In genomic region chr2:33634261-33634910, GRCh38 we compare ENCODE assay signal across 22 cellular contexts. TPM values are rescaled to one million over a fixed set of nuclear protein-coding genes. Genes with fewer than 3 reads are reported as not detected.
A peak's percentile ranks its signal among the peaks of the same experiment; 100 is the strongest.
DNase-seq lines count a peak whose midpoint lies in the region; ATAC-seq, FAIRE-seq and TF ChIP-seq lines count a peak whose summit lies in the region.
"Had no signal": no experiment of that assay in that cellular context is flagged by ENCODE, and none has a peak within 500 bp of the region (broad histone marks: within the 10 kb centered on the region; RNA-seq: fewer than 3 reads in every experiment).

No MANE protein-coding gene starts in this region.

- peak; percentile 49 for FAIRE-seq in HTR-8/SVneo (lab: Jason Lieb, UNC)
- FAIRE-seq: A549, D721Med, HepG2 had no signal

- no peaks in the 10 kb centered on the region for H3K27me3 ChIP-seq in H7 (ENCODE audit: control insufficient read depth, insufficient read depth, low read length)
- no peaks in the 10 kb centered on the region for H3K27me3 ChIP-seq in endodermal cell (ENCODE audit: control insufficient read depth, insufficient read depth, low read length, poor library complexity, severe bottlenecking)
- H3K27me3 ChIP-seq in trophoblast cell (ENCODE audit: insufficient read depth, low read length), result no peaks in the 10 kb centered on the region
- H3K27me3 ChIP-seq: BLaER1 treated with 17β-estradiol and CSF1 and Interleukin-3, amounts not matched to agents 10 nM and 100 nM had no signal

- H2AFZ ChIP-seq in trophoblast cell (ENCODE audit: insufficient read depth, low read length, poor library complexity), result no peak overlapping the region

- H3K36me3 ChIP-seq in H7 (replicated peaks; ENCODE audit: control insufficient read depth, insufficient read depth, low read length) (no peaks in the 10 kb centered on the region), endodermal cell (ENCODE audit: control insufficient read depth, insufficient read depth, low read length) (no peaks in the 10 kb centered on the region), trophoblast cell (ENCODE audit: control insufficient read depth in 1 of 2, insufficient read depth in 2 of 2, low read length in 2 of 2) (no peaks in the 10 kb centered on the region)
- H3K36me3 ChIP-seq: BLaER1 treated with 17β-estradiol and CSF1 and Interleukin-3, amounts not matched to agents 10 nM and 100 nM had no signal

- H3K36me3 Mint-ChIP-seq in endodermal cell (ENCODE audit: low read depth), result no peaks in the 10 kb centered on the region
- H3K36me3 Mint-ChIP-seq in stimulated activated naive B cell treated with anti-CD40 and anti-IgM and Interleukin-4, amounts not matched to agents 10 μg/mL and 1 μg/mL and 100 μg/mL, for 72 hours, result peaks cover 0 to 3% of the 10 kb centered on the region in 2 donors

- H3K23ac ChIP-seq in trophoblast cell (ENCODE audit: low read length), result no peak overlapping the region

- H3K4me3 ChIP-seq in H7 (ENCODE audit: insufficient read depth, low read depth, low read length) (no peak overlapping the region), endodermal cell (ENCODE audit: low read length) (no peak overlapping the region), trophoblast cell (ENCODE audit: low read depth, low read length) (no peak overlapping the region)
- H3K4me3 ChIP-seq: A549; BLaER1 treated with 17β-estradiol and CSF1 and Interleukin-3, amounts not matched to agents 10 nM and 100 nM had no signal

- H3K27me3 Mint-ChIP-seq in endodermal cell (ENCODE audit: insufficient read depth), result no peaks in the 10 kb centered on the region
- peaks cover 0 to 7% of the 10 kb centered on the region in 2 donors for H3K27me3 Mint-ChIP-seq in stimulated activated naive B cell treated with anti-CD40 and anti-IgM and Interleukin-4, amounts not matched to agents 10 μg/mL and 1 μg/mL and 100 μg/mL, for 72 hours
- H3K27me3 Mint-ChIP-seq: CD4-positive, alpha-beta T cell had no signal

- no peak overlapping the region for H3K4me2 ChIP-seq in trophoblast cell (ENCODE audit: low read length)
- H3K4me2 ChIP-seq: A549; BLaER1 treated with 17β-estradiol and CSF1 and Interleukin-3, amounts not matched to agents 10 nM and 100 nM; SK-N-SH had no signal

- no peak overlapping the region for H2BK120ac ChIP-seq in trophoblast cell (ENCODE audit: insufficient read depth, low read length, poor library complexity)

- no peak overlapping the region for H4K12ac ChIP-seq in trophoblast cell (ENCODE audit: low read depth, low read length)

- no peak for TF ChIP-seq POLR2A in GM18505 (IDR thresholded peaks at IDR 0.05; ENCODE audit: borderline replicate concordance, extremely low read depth, insufficient read depth, insufficient read length)

- H3K9me3 Mint-ChIP-seq in endodermal cell, result no peaks in the 10 kb centered on the region
- no peaks in the 10 kb centered on the region for H3K9me3 Mint-ChIP-seq in stimulated activated naive B cell treated with anti-CD40 and anti-IgM and Interleukin-4, amounts not matched to agents 10 μg/mL and 1 μg/mL and 100 μg/mL, for 72 hours
- H3K9me3 Mint-ChIP-seq: CD4-positive, alpha-beta T cell had no signal

- H3K9ac ChIP-seq in endodermal cell (ENCODE audit: extremely low read depth, low read length, poor library complexity, severe bottlenecking), result no peak overlapping the region
- no peak overlapping the region for H3K9ac ChIP-seq in trophoblast cell (ENCODE audit: low read length)
- H3K9ac ChIP-seq: BLaER1 treated with 17β-estradiol and CSF1 and Interleukin-3, amounts not matched to agents 10 nM and 100 nM; SK-N-SH had no signal

- no peak overlapping the region for H2AK5ac ChIP-seq in trophoblast cell (ENCODE audit: low read length)

- no peak overlapping the region for H3K4ac ChIP-seq in trophoblast cell (ENCODE audit: low read depth, low read length)

- H3K27ac Mint-ChIP-seq in endodermal cell, result no peak overlapping the region
- no peak overlapping the region for H3K27ac Mint-ChIP-seq in stimulated activated naive B cell treated with anti-CD40 and anti-IgM and Interleukin-4, amounts not matched to agents 10 μg/mL and 1 μg/mL and 100 μg/mL, for 72 hours
- H3K27ac Mint-ChIP-seq: CD4-positive, alpha-beta T cell had no signal

- no peak overlapping the region for H3K14ac ChIP-seq in trophoblast cell (ENCODE audit: low read length)

- no peak overlapping the region for H4K8ac ChIP-seq in trophoblast cell (ENCODE audit: low read depth, low read length)

- H3K4me1 ChIP-seq in endodermal cell (ENCODE audit: control insufficient read depth, insufficient read depth, low read length) (no peaks in the 10 kb centered on the region), trophoblast cell (ENCODE audit: control insufficient read depth in 1 of 2, insufficient read depth in 2 of 2, low read length in 2 of 2) (no peaks in the 10 kb centered on the region)
- H3K4me1 ChIP-seq: A549 had no signal

- H3K79me1 ChIP-seq in trophoblast cell (ENCODE audit: low read length), result no peaks in the 10 kb centered on the region

- H2BK5ac ChIP-seq in trophoblast cell (ENCODE audit: low read depth, low read length, poor library complexity), result no peak overlapping the region

- H3K4me3 Mint-ChIP-seq in endodermal cell, result no peak overlapping the region
- H3K4me3 Mint-ChIP-seq in stimulated activated naive B cell treated with anti-CD40 and anti-IgM and Interleukin-4, amounts not matched to agents 10 μg/mL and 1 μg/mL and 100 μg/mL, for 72 hours, result no peak overlapping the region
- H3K4me3 Mint-ChIP-seq: CD4-positive, alpha-beta T cell had no signal

- H4K91ac ChIP-seq in trophoblast cell (ENCODE audit: low read depth, low read length), result no peak overlapping the region

- peak; percentile 31 for TF ChIP-seq CTCF in endodermal cell (conservative IDR thresholded peaks at IDR 0.05)

- no peaks in the 10 kb centered on the region for H3K4me1 Mint-ChIP-seq in endodermal cell
- H3K4me1 Mint-ChIP-seq in stimulated activated naive B cell treated with anti-CD40 and anti-IgM and Interleukin-4, amounts not matched to agents 10 μg/mL and 1 μg/mL and 100 μg/mL, for 72 hours, result no peaks in the 10 kb centered on the region

- no peaks in the 10 kb centered on the region for H3K9me3 ChIP-seq in endodermal cell (ENCODE audit: control insufficient read depth, low read length)
- H3K9me3 ChIP-seq in trophoblast cell (ENCODE audit: insufficient read depth, low read depth, low read length), result no peaks in the 10 kb centered on the region
- H3K9me3 ChIP-seq: A549; BLaER1 treated with 17β-estradiol and CSF1 and Interleukin-3, amounts not matched to agents 10 nM and 100 nM; SK-N-SH had no signal

- H2BK12ac ChIP-seq in trophoblast cell (ENCODE audit: low read length), result no peak overlapping the region

- ATAC-seq in GM18505 (IDR thresholded peaks at IDR 0.05; ENCODE audit: unreplicated experiment), result no peak
- ATAC-seq in stimulated activated naive B cell treated with anti-CD40 and anti-IgM and Interleukin-4, amounts not matched to agents 10 μg/mL and 1 μg/mL and 100 μg/mL, for 72 hours (replicated peaks), result no peak
- ATAC-seq: A549, HepG2 had no signal

- DNase-seq in H7, result peak; percentile 8
- no peak for DNase-seq in HTR-8/SVneo (ENCODE audit: insufficient read length, low spot score)
- no peak for DNase-seq in endodermal cell
- peak; percentile 64 to 80 for DNase-seq in trophoblast cell
- no peak for DNase-seq in dermis blood vessel endothelial cell
- no peak for DNase-seq in stimulated activated naive B cell treated with anti-CD40 and anti-IgM and Interleukin-4, amounts not matched to agents 10 μg/mL and 1 μg/mL and 100 μg/mL, for 72 hours
- DNase-seq: AML-193; CD4-positive, alpha-beta T cell; GOT3; Karpas-422; NCI-H1105; NCI-H1436 treated with DMSO at 0.1 percent for 48 hours; NCI-H187 treated with DMSO at 0.1 percent for 48 hours; NCI-H226; NCI-H510A; NCI-H69; SK-N-SH had no signal

- WGBS in endodermal cell (ENCODE audit: insufficient coverage in 1 of 2, insufficient read length in 1 of 2), 2 experiments, result 86 to 94% methylated on average over 3 to 4 of the region's 4 CpGs
- WGBS in trophoblast cell (ENCODE audit: extremely low coverage, insufficient coverage, insufficient read length), result no CpG with 5 or more reads among the region's 4 CpGs

- H3K18ac ChIP-seq in trophoblast cell (ENCODE audit: low read length), result no peak overlapping the region

- H3K79me2 ChIP-seq in trophoblast cell (ENCODE audit: control insufficient read depth, insufficient read depth, low read length, poor library complexity), result no peaks in the 10 kb centered on the region

- H3K27ac ChIP-seq in endodermal cell (ENCODE audit: low read depth, low read length) (no peak overlapping the region), trophoblast cell (ENCODE audit: low read depth, low read length) (no peak overlapping the region)
- H3K27ac ChIP-seq: A549; BLaER1 treated with 17β-estradiol and CSF1 and Interleukin-3, amounts not matched to agents 10 nM and 100 nM had no signal

RNA-seq across cellular contexts. Expression of gene FAM98A, which starts 35.3 kb away (rescaled TPM):
- total RNA-seq in H7 (2014; rRNA removed; shearing (Covaris generic)), result 23.2 and 27.7 TPM in 2 replicates
- total RNA-seq in endodermal cell, result 10 to 100 TPM; 38.8 to 46.7 TPM
- polyA plus RNA-seq in endodermal cell (2013, experiment 1 of 2), result 33.4 TPM
- polyA plus RNA-seq in endodermal cell (2013, experiment 2 of 2), result 23.2 TPM
- polyA plus RNA-seq in trophoblast cell (2013), result 62.9 and 63.2 TPM in 2 replicates
- total RNA-seq in dermis blood vessel endothelial cell, result 74.4 and 102 TPM in 2 replicates

Comparison
In these comparisons a context has a peak if more than half of its experiments do, and no peak if none do; other contexts are left out.
1. DNase-seq: peak in H7 (single experiment) and trophoblast cell (2 of 2); none in HTR-8/SVneo (single experiment), endodermal cell (single experiment), dermis blood vessel endothelial cell (single experiment) and stimulated activated naive B cell treated with anti-CD40 and anti-IgM and Interleukin-4, amounts not matched to agents 10 μg/mL and 1 μg/mL and 100 μg/mL, for 72 hours (single experiment).